Comparison of ENCODE assay signal across 18 cellular contexts in genomic region chr6:158006821-158007570, GRCh38.
"Had no signal": no experiment of that assay in that cellular context is flagged by ENCODE, and none has a peak within 500 bp of the region (broad histone marks: within the 10 kb centered on the region; RNA-seq: fewer than 3 reads in every experiment).

No MANE protein-coding gene starts in this region.

- H3K27ac Mint-ChIP-seq: activated T-helper 1 cell treated with anti-CD3 and anti-CD28 coated beads, Interleukin-12 subunit alpha, Interleukin-12 subunit beta, Interleukin-2, Interleukin-4 antibody, amounts not matched to agents 30 ng/mL and 10 ng/mL and 1 ng/mL, durations not matched to agents 14 hours and 24 hours and 36 hours; progenitor cell of endocrine pancreas had no signal

- DNase-seq: activated CD4-positive, alpha-beta T cell treated with anti-CD3 and anti-CD28 coated beads for 48 hours; activated naive CD4-positive, alpha-beta T cell treated with anti-CD3 and anti-CD28 coated beads, Interleukin-2, amount 50 U/mL, for 16 hours; amniotic stem cell; right cardiac atrium; stimulated activated CD4-positive, alpha-beta T cell treated with anti-CD3 and anti-CD28 coated beads, Interleukin-1b, Interleukin-23, amount 100 ng/mL, for 48 hours; stimulated activated naive CD4-positive, alpha-beta T cell; T-helper 1 cell; upper lobe of left lung had no signal

- H3K27me3 ChIP-seq: esophagus muscularis mucosa, left lung, neutrophil, suprapubic skin, upper lobe of left lung had no signal

- H3K4me3 ChIP-seq: esophagus muscularis mucosa, left lung, SK-N-MC, suprapubic skin, upper lobe of left lung had no signal

- H3K36me3 ChIP-seq: esophagus muscularis mucosa, left lung, neutrophil, suprapubic skin, upper lobe of left lung had no signal

- H3K9me3 ChIP-seq: esophagus muscularis mucosa, left lung, neutrophil, suprapubic skin, upper lobe of left lung had no signal

- H3K27me3 Mint-ChIP-seq: brain, progenitor cell of endocrine pancreas had no signal

- ATAC-seq: left lung, right cardiac atrium, WTC11 had no signal

- H3K9me3 Mint-ChIP-seq: activated T-helper 1 cell treated with anti-CD3 and anti-CD28 coated beads, Interleukin-12 subunit alpha, Interleukin-12 subunit beta, Interleukin-2, Interleukin-4 antibody, amounts not matched to agents 30 ng/mL and 10 ng/mL and 1 ng/mL, durations not matched to agents 14 hours and 24 hours and 36 hours had no signal

- H3K4me3 Mint-ChIP-seq: activated T-helper 1 cell treated with anti-CD3 and anti-CD28 coated beads, Interleukin-12 subunit alpha, Interleukin-12 subunit beta, Interleukin-2, Interleukin-4 antibody, amounts not matched to agents 30 ng/mL and 10 ng/mL and 1 ng/mL, durations not matched to agents 14 hours and 24 hours and 36 hours; brain; mesothelial cell of epicardium; WTC11 had no signal

- H3K27ac ChIP-seq: left lung, neutrophil, SK-N-MC, suprapubic skin had no signal
